In the genomic region with DNA sequence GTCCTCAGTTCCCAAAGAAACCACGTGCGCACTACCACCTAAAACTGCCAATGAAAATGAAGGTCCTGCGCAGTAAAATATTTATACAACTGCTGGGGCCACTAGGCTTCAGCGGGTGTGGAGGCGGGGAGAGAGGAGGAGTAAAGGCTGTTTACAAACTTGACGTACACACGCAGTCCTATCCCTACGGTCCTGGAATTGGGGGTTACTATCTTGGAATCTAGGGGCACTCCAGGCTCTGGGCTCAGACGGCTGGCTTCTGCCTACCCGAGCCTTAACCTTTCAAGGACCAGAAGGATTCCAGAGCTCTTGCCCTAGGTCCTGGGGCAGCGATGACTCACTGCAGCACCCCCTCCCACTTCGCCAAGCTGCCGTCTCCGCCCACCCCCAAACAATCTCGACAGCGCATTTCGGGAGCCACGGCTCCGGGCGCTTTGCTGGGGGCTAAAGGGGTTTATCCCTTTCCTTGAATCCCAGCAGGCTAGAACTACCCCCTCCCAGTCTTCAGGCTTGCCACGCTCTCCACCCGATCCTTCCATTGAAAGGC, we compare ENCODE assay signal across 9 cellular contexts. TPM values are rescaled to one million over a fixed set of nuclear protein-coding genes. Genes with fewer than 3 reads are reported as not detected.
DNase-seq lines count a peak whose midpoint lies in the region; ATAC-seq and TF ChIP-seq lines count a peak whose summit lies in the region.
"Had no signal": no experiment of that assay in that cellular context is flagged by ENCODE, and none has a peak within 500 bp of the region (broad histone marks: within the 10 kb centered on the region; RNA-seq: fewer than 3 reads in every experiment).

No MANE protein-coding gene starts in this region.

- no peak for TF ChIP-seq RAD21 in neural cell (conservative IDR thresholded peaks at IDR 0.05)

- H3K4me3 Mint-ChIP-seq in activated naive CD4-positive, alpha-beta T cell treated with anti-CD3 and anti-CD28 coated beads for 36 hours: no peak overlapping the region

- H3K27ac ChIP-seq in neural cell (ENCODE audit: low read length): no peak overlapping the region
- H3K27ac ChIP-seq: C4-2B had no signal

- no peak overlapping the region for H3K27ac Mint-ChIP-seq in activated naive CD4-positive, alpha-beta T cell treated with anti-CD3 and anti-CD28 coated beads for 36 hours

- no peak overlapping the region for H2AFZ ChIP-seq in neural cell (ENCODE audit: low read depth, low read length)

- ATAC-seq in GM18502 (IDR thresholded peaks at IDR 0.05; ENCODE audit: poor library complexity, unreplicated experiment): no peak
- ATAC-seq in HG02798 (IDR thresholded peaks at IDR 0.05; ENCODE audit: poor library complexity, unreplicated experiment): no peak

- CTCF ChIA-PET in activated naive CD4-positive, alpha-beta T cell treated with anti-CD3 and anti-CD28 coated beads for 36 hours (lab: Charles Lee): no interaction called here

- H3K27me3 Mint-ChIP-seq in activated naive CD4-positive, alpha-beta T cell treated with anti-CD3 and anti-CD28 coated beads for 36 hours (ENCODE audit: low read depth): peaks cover 40% of the 10 kb centered on the region

- no peaks in the 10 kb centered on the region for H3K9me3 ChIP-seq in neural cell (ENCODE audit: low read length)

- intact Hi-C loops in activated naive CD4-positive, alpha-beta T cell treated with anti-CD3 and anti-CD28 coated beads for 36 hours (cut with micrococcal nuclease): no loop called here

- no peak for TF ChIP-seq CTCF in neural cell (IDR thresholded peaks at IDR 0.05; ENCODE audit: poor library complexity, severe bottlenecking)

- H3K9me3 Mint-ChIP-seq in activated naive CD4-positive, alpha-beta T cell treated with anti-CD3 and anti-CD28 coated beads for 36 hours: no peaks in the 10 kb centered on the region

- in situ Hi-C loops in ACHN (cut with HindIII; ENCODE audit: low pct_ligation_motif_present, low pct_unique_long_range_greater_than_20kb, low sequenced_read_pairs): no loop called here

- H3K4me3 ChIP-seq in neural cell (ENCODE audit: low read length): peak overlapping the region; percentile 72

- TF ChIP-seq EP300 in neural cell (conservative IDR thresholded peaks at IDR 0.05; ENCODE audit: poor library complexity, severe bottlenecking): no peak

- no peak overlapping the region for H3K4me2 ChIP-seq in neural cell (ENCODE audit: low read length)

- H3K27me3 ChIP-seq in neural cell (ENCODE audit: insufficient read depth, low read depth, low read length): peaks cover 58% of the 10 kb centered on the region

- H3K9me2 ChIP-seq in neural cell (ENCODE audit: insufficient read depth, low read length): no peaks in the 10 kb centered on the region

- no peaks in the 10 kb centered on the region for H4K20me1 ChIP-seq in neural cell (ENCODE audit: insufficient read depth)

- no peaks in the 10 kb centered on the region for H3K36me3 ChIP-seq in neural cell (ENCODE audit: insufficient read depth, low read length)

- H3K4me1 Mint-ChIP-seq in activated naive CD4-positive, alpha-beta T cell treated with anti-CD3 and anti-CD28 coated beads for 36 hours (ENCODE audit: low read depth): peaks cover 15% of the 10 kb centered on the region

- DNase-seq in ACHN: peak; percentile 59
- DNase-seq in T1000 (lab: John Stamatoyannopoulos, UW): peak; percentile 56
- peak; percentile 40 for DNase-seq in glomerular visceral epithelial cell (ENCODE audit: extremely low spot score)
- DNase-seq in UCSD-AML1 (lab: John Stamatoyannopoulos, UW; ENCODE audit: unreplicated experiment): no peak
- no peak for DNase-seq in activated naive CD4-positive, alpha-beta T cell treated with anti-CD3 and anti-CD28 coated beads for 36 hours

- H3K79me2 ChIP-seq in neural cell (replicated peaks; ENCODE audit: insufficient read depth, low read length): no peaks in the 10 kb centered on the region

- H3F3A ChIP-seq in neural cell (ENCODE audit: insufficient read depth, low read length, poor library complexity, severe bottlenecking): peaks cover 6% of the 10 kb centered on the region

- H3K9ac ChIP-seq in neural cell (ENCODE audit: low read length): no peak overlapping the region

- no peaks in the 10 kb centered on the region for H3K36me3 Mint-ChIP-seq in activated naive CD4-positive, alpha-beta T cell treated with anti-CD3 and anti-CD28 coated beads for 36 hours (ENCODE audit: low read depth)

TF ChIP-seq in neural cell, 6 proteins besides CTCF, POLR2A, EP300 and RAD21:
- TF ChIP-seq EZH2 (IDR thresholded peaks at IDR 0.05; ENCODE audit: borderline replicate concordance, insufficient read depth, low read length, poor library complexity, severe bottlenecking) (no peak), SMC3 (conservative IDR thresholded peaks at IDR 0.05; ENCODE audit: poor library complexity) (no peak), MXI1 (conservative IDR thresholded peaks at IDR 0.05; ENCODE audit: poor library complexity, severe bottlenecking) (no peak), POLR2AphosphoS5 (IDR thresholded peaks at IDR 0.05) (no peak), TAF1 (IDR thresholded peaks at IDR 0.05; ENCODE audit: low read depth) (no peak)
- TF ChIP-seq, protein P1, sequence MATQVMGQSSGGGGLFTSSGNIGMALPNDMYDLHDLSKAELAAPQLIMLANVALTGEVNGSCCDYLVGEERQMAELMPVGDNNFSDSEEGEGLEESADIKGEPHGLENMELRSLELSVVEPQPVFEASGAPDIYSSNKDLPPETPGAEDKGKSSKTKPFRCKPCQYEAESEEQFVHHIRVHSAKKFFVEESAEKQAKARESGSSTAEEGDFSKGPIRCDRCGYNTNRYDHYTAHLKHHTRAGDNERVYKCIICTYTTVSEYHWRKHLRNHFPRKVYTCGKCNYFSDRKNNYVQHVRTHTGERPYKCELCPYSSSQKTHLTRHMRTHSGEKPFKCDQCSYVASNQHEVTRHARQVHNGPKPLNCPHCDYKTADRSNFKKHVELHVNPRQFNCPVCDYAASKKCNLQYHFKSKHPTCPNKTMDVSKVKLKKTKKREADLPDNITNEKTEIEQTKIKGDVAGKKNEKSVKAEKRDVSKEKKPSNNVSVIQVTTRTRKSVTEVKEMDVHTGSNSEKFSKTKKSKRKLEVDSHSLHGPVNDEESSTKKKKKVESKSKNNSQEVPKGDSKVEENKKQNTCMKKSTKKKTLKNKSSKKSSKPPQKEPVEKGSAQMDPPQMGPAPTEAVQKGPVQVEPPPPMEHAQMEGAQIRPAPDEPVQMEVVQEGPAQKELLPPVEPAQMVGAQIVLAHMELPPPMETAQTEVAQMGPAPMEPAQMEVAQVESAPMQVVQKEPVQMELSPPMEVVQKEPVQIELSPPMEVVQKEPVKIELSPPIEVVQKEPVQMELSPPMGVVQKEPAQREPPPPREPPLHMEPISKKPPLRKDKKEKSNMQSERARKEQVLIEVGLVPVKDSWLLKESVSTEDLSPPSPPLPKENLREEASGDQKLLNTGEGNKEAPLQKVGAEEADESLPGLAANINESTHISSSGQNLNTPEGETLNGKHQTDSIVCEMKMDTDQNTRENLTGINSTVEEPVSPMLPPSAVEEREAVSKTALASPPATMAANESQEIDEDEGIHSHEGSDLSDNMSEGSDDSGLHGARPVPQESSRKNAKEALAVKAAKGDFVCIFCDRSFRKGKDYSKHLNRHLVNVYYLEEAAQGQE (IDR thresholded peaks at IDR 0.05; ENCODE audit: borderline replicate concordance): no peak

RNA-seq across cellular contexts. Expression of a gene that starts 3.0 kb away (rescaled TPM):
- polyA plus RNA-seq in neural cell: 0.32 and 1.2 TPM in 2 replicates
- 1.5 and 3.2 TPM in 2 replicates for polyA minus RNA-seq in neural cell
- total RNA-seq in activated naive CD4-positive, alpha-beta T cell treated with anti-CD3 and anti-CD28 coated beads for 36 hours: not detected

Comparison
In these comparisons a context has a peak if more than half of its experiments do, and no peak if none do; other contexts are left out.
1. DNase-seq: peak in ACHN (single experiment), T1000 (single experiment) and glomerular visceral epithelial cell (single experiment); none in UCSD-AML1 (single experiment) and activated naive CD4-positive, alpha-beta T cell treated with anti-CD3 and anti-CD28 coated beads for 36 hours (single experiment).